Comparison of ENCODE assay signal across 39 cellular contexts in genomic region chr10:52751337-52751736, GRCh38. TPM values are rescaled to one million over a fixed set of nuclear protein-coding genes. Genes with fewer than 3 reads are reported as not detected.
"Had no signal": no experiment of that assay in that cellular context is flagged by ENCODE, and none has a peak within 500 bp of the region (broad histone marks: within the 10 kb centered on the region; RNA-seq: fewer than 3 reads in every experiment).

No MANE protein-coding gene starts in this region.

- H3K36me3 Mint-ChIP-seq: activated CD4-positive, alpha-beta memory T cell treated with anti-CD3 and anti-CD28 coated beads for 36 hours; activated naive CD8-positive, alpha-beta T cell treated with anti-CD3 and anti-CD28 coated beads for 36 hours had no signal

- H3K27ac ChIP-seq: adrenal gland, body of pancreas, brain microvascular endothelial cell, breast epithelium, VCaP had no signal

- H3K27me3 Mint-ChIP-seq: activated B cell treated with CpG ODN at 0.5 μM for 24 hours; activated T-helper 17 cell treated with anti-CD3 and anti-CD28 coated beads, Interleukin-2, amount 50 U/mL, for 72 hours had no signal

- H3K27ac Mint-ChIP-seq: activated B cell treated with CpG ODN at 0.5 μM for 24 hours; activated CD4-positive, alpha-beta memory T cell treated with anti-CD3 and anti-CD28 coated beads for 36 hours; activated CD8-positive, alpha-beta T cell treated with anti-CD3 and anti-CD28 coated beads for 36 hours; activated naive CD4-positive, alpha-beta T cell treated with anti-CD3 and anti-CD28 coated beads for 36 hours; activated naive CD4-positive, alpha-beta T cell treated with anti-CD3 and anti-CD28 coated beads, Interleukin-2, amount 50 U/mL, for 72 hours; activated naive CD8-positive, alpha-beta T cell treated with anti-CD3 and anti-CD28 coated beads for 36 hours; activated T-cell treated with anti-CD3 and anti-CD28 coated beads, Interleukin-2, amount 50 U/mL, for 72 hours; activated T-helper 1 cell treated with anti-CD3 and anti-CD28 coated beads, Interleukin-12 subunit alpha, Interleukin-12 subunit beta, Interleukin-2, Interleukin-4 antibody, amounts not matched to agents 30 ng/mL and 10 ng/mL and 1 ng/mL, durations not matched to agents 14 hours and 24 hours and 36 hours; activated T-helper 17 cell treated with anti-CD3 and anti-CD28 coated beads, Interleukin-2, amount 50 U/mL, for 72 hours; T-helper 1 cell treated with Interleukin-12 subunit alpha and Interleukin-12 subunit beta and Interleukin-4 antibody, amounts not matched to agents 30 μg/mL and 1 μg/mL, for 36 hours; T-helper 2 cell treated with Interferon-gamma antibody and Interleukin-4, amounts not matched to agents 5 μg/mL and 100 μg/mL, for 36 hours had no signal

- H3K4me1 Mint-ChIP-seq: activated B cell treated with CpG ODN at 0.5 μM for 24 hours; activated naive CD8-positive, alpha-beta T cell treated with anti-CD3 and anti-CD28 coated beads for 36 hours; activated T-helper 17 cell treated with anti-CD3 and anti-CD28 coated beads, Interleukin-2, amount 50 U/mL, for 72 hours had no signal

- H3K4me1 ChIP-seq: adrenal gland, body of pancreas, breast epithelium had no signal

- ATAC-seq: activated CD8-positive, alpha-beta T cell treated with anti-CD3 and anti-CD28 coated beads for 36 hours; activated naive CD4-positive, alpha-beta T cell treated with anti-CD3 and anti-CD28 coated beads, Interleukin-2, amount 50 U/mL, for 72 hours; activated T-cell treated with anti-CD3 and anti-CD28 coated beads, Interleukin-2, amount 50 U/mL, for 4 hours; activated T-cell treated with anti-CD3 and anti-CD28 coated beads, Interleukin-2, amount 50 U/mL, for 72 hours; activated T-helper 17 cell treated with anti-CD3 and anti-CD28 coated beads, Interleukin-2, amount 50 U/mL, for 72 hours; body of pancreas had no signal

- H3K4me3 Mint-ChIP-seq: activated B cell treated with CpG ODN at 0.5 μM for 24 hours; activated CD4-positive, alpha-beta memory T cell treated with anti-CD3 and anti-CD28 coated beads for 36 hours; activated CD8-positive, alpha-beta T cell treated with anti-CD3 and anti-CD28 coated beads for 36 hours; activated naive CD4-positive, alpha-beta T cell treated with anti-CD3 and anti-CD28 coated beads for 36 hours; activated naive CD8-positive, alpha-beta T cell treated with anti-CD3 and anti-CD28 coated beads for 36 hours; activated T-cell treated with anti-CD3 and anti-CD28 coated beads, Interleukin-2, amount 50 U/mL, for 4 hours; activated T-cell treated with anti-CD3 and anti-CD28 coated beads, Interleukin-2, amount 50 U/mL, for 72 hours; activated T-helper 1 cell treated with anti-CD3 and anti-CD28 coated beads, Interleukin-12 subunit alpha, Interleukin-12 subunit beta, Interleukin-2, Interleukin-4 antibody, amounts not matched to agents 30 ng/mL and 10 ng/mL and 1 ng/mL, durations not matched to agents 14 hours and 24 hours and 36 hours; activated T-helper 17 cell treated with anti-CD3 and anti-CD28 coated beads, Interleukin-2, amount 50 U/mL, for 72 hours; T-helper 1 cell treated with Interleukin-12 subunit alpha and Interleukin-12 subunit beta and Interleukin-4 antibody, amounts not matched to agents 30 μg/mL and 1 μg/mL, for 36 hours; T-helper 2 cell treated with Interferon-gamma antibody and Interleukin-4, amounts not matched to agents 5 μg/mL and 100 μg/mL, for 36 hours had no signal

- H3K9me3 Mint-ChIP-seq: activated B cell treated with CpG ODN at 0.5 μM for 24 hours; activated naive CD8-positive, alpha-beta T cell treated with anti-CD3 and anti-CD28 coated beads for 36 hours; activated T-helper 1 cell treated with anti-CD3 and anti-CD28 coated beads, Interleukin-12 subunit alpha, Interleukin-12 subunit beta, Interleukin-2, Interleukin-4 antibody, amounts not matched to agents 30 ng/mL and 10 ng/mL and 1 ng/mL, durations not matched to agents 14 hours and 24 hours and 36 hours; T-helper 2 cell treated with Interferon-gamma antibody and Interleukin-4, amounts not matched to agents 5 μg/mL and 100 μg/mL, for 36 hours had no signal

- H3K9me3 ChIP-seq: adrenal gland, body of pancreas, breast epithelium had no signal

- H3K4me3 ChIP-seq: adrenal gland, body of pancreas, breast epithelium had no signal

- H3K27me3 ChIP-seq: adrenal gland, body of pancreas, brain microvascular endothelial cell, breast epithelium had no signal

- FAIRE-seq: astrocyte, TTC549 had no signal

- H3K36me3 ChIP-seq: adrenal gland, brain microvascular endothelial cell, breast epithelium had no signal

- DNase-seq: activated B cell treated with CpG ODN at 0.5 μM for 24 hours; activated CD4-positive, alpha-beta memory T cell treated with anti-CD3 and anti-CD28 coated beads for 36 hours; activated CD4-positive, alpha-beta T cell treated with anti-CD3 and anti-CD28 coated beads for 48 hours; activated CD4-positive, alpha-beta T cell treated with anti-CD3 and anti-CD28 coated beads, Interleukin-2, amount 50 U/mL, for 1 hour; activated CD4-positive, alpha-beta T cell treated with anti-CD3 and anti-CD28 coated beads, Interleukin-2, amount 50 U/mL, for 4 hours; activated CD4-positive, CD25-positive, alpha-beta regulatory T cell treated with anti-CD3 and anti-CD28 coated beads, Interleukin-2, amount 50 U/mL, for 72 hours; activated CD8-positive, alpha-beta memory T cell treated with anti-CD3 and anti-CD28 coated beads, Interleukin-2, amount 50 U/mL, for 4 hours; activated CD8-positive, alpha-beta T cell treated with anti-CD3 and anti-CD28 coated beads for 36 hours; activated effector memory CD4-positive, alpha-beta T cell treated with anti-CD3 and anti-CD28 coated beads, Interleukin-2, amount 50 U/mL, for 16 hours; activated gamma-delta T cell treated with Interleukin-2 at 50 U/mL for 16 hours; activated naive CD4-positive, alpha-beta T cell; activated naive CD4-positive, alpha-beta T cell treated with anti-CD3 and anti-CD28 coated beads for 36 hours; activated naive CD4-positive, alpha-beta T cell treated with anti-CD3 and anti-CD28 coated beads, Interleukin-2, amount 50 U/mL, for 16 hours; activated naive CD8-positive, alpha-beta T cell treated with anti-CD3 and anti-CD28 coated beads for 36 hours; activated T-cell treated with anti-CD3 and anti-CD28 coated beads for 4 hours; activated T-cell treated with anti-CD3 and anti-CD28 coated beads, Interleukin-2, amount 50 U/mL, for 1 hour; activated T-cell treated with anti-CD3 and anti-CD28 coated beads, Interleukin-2, amount 50 U/mL, for 4 hours; activated T-cell treated with anti-CD3 and anti-CD28 coated beads, Interleukin-2, amount 50 U/mL, for 72 hours; adrenal gland; amniotic stem cell; aorta; body of pancreas; brain microvascular endothelial cell; central memory CD4-positive, alpha-beta T cell; SW 1271; T-helper 1 cell; T-helper 2 cell; T-helper 9 cell had no signal

RNA-seq across cellular contexts. Expression of gene MBL2, which starts 21.2 kb away (rescaled TPM):
- total RNA-seq: activated B cell treated with CpG ODN at 0.5 μM for 24 hours; activated CD4-positive, alpha-beta memory T cell treated with anti-CD3 and anti-CD28 coated beads for 36 hours; activated CD8-positive, alpha-beta memory T cell treated with anti-CD3 and anti-CD28 coated beads for 36 hours; activated CD8-positive, alpha-beta T cell treated with anti-CD3 and anti-CD28 coated beads for 36 hours; activated naive CD4-positive, alpha-beta T cell treated with anti-CD3 and anti-CD28 coated beads for 36 hours; activated naive CD4-positive, alpha-beta T cell treated with anti-CD3 and anti-CD28 coated beads, Interleukin-2, amount 50 U/mL, for 72 hours; activated naive CD8-positive, alpha-beta T cell treated with anti-CD3 and anti-CD28 coated beads for 36 hours; activated T-cell treated with anti-CD3 and anti-CD28 coated beads, Interleukin-2, amount 50 U/mL, for 4 hours; activated T-cell treated with anti-CD3 and anti-CD28 coated beads, Interleukin-2, amount 50 U/mL, for 72 hours; activated T-helper 1 cell treated with anti-CD3 and anti-CD28 coated beads, Interleukin-12 subunit alpha, Interleukin-12 subunit beta, Interleukin-2, Interleukin-4 antibody, amounts not matched to agents 30 ng/mL and 10 ng/mL and 1 ng/mL, durations not matched to agents 14 hours and 24 hours and 36 hours; activated T-helper 17 cell treated with anti-CD3 and anti-CD28 coated beads, Interleukin-2, amount 50 U/mL, for 72 hours; aorta; astrocyte; body of pancreas; breast epithelium; cardiac septum had no signal
- polyA plus RNA-seq: aorta had no signal
